Comparison of ENCODE assay signal across 9 cellular contexts in the genomic region with DNA sequence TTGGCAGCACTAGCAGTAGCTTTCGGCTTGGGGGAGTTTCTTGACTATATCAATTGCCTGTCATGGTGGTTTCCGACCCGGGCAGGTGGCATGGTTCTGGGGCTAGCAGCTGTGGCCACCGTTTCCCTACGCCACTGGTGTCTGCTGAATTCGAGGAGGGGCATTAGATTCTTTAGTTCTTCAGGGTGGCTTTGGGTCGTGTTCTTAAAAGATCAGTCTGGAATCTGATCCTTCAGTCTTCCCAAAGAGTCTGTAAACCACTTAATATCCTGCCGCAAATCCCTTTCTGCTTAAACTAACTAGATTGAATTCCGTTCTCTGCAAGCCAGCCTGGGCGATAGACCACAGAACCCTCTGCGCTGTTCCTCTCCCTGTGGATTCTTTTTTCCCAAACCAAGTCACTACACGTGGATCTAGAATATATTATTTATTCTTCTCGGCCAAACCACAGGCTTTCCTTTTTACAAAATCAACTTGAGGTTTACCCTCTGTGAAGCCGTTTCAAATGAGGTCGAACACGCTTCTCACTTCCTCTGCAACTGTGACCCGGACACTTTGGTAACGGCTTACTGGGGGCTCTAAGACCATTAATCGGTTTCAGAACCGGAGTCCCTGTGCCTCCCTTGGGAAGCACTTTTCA. TPM values are rescaled to one million over a fixed set of nuclear protein-coding genes. Genes with fewer than 3 reads are reported as not detected.
DNase-seq lines count a peak whose midpoint lies in the region; ATAC-seq, FAIRE-seq and TF ChIP-seq lines count a peak whose summit lies in the region.
"Had no signal": no experiment of that assay in that cellular context is flagged by ENCODE, and none has a peak within 500 bp of the region (broad histone marks: within the 10 kb centered on the region; RNA-seq: fewer than 3 reads in every experiment).

No MANE protein-coding gene starts in this region.

- FAIRE-seq in GM12891 (lab: Jason Lieb, UNC): peak; percentile 60
- no peak for FAIRE-seq in H54 (lab: Jason Lieb, UNC)
- FAIRE-seq: K562 had no signal

- H3K4me1 ChIP-seq in psoas muscle: no peaks in the 10 kb centered on the region

- no peaks in the 10 kb centered on the region for H3K36me3 ChIP-seq in psoas muscle (ENCODE audit: insufficient read depth in 1 of 2, low read depth in 1 of 2)

- DNase-seq in GM12891 (ENCODE audit: insufficient read length, low spot score) (no peak), NCI-H524 (lab: John Stamatoyannopoulos, UW) (peak; percentile 29 to 62), epithelial cell of esophagus (ENCODE audit: low read depth) (no peak), psoas muscle (no peak), OCI-M1 (lab: John Stamatoyannopoulos, UW) (no peak), H54 (ENCODE audit: insufficient read length, low spot score) (no peak)

- no peaks in the 10 kb centered on the region for H3K9me3 ChIP-seq in psoas muscle

- H3K4me3 ChIP-seq in epithelial cell of esophagus (ENCODE audit: low read length) (peak overlapping the region; percentile 65), psoas muscle (peak overlapping the region; percentile 82)
- H3K4me3 ChIP-seq: K562 had no signal

- intact Hi-C loops in psoas muscle (cut with DNase I): loop anchor here in 1 of 2 donors (2.0 kb wide), 1 partner anchor 30 kb away; no protein-coding TSS in a partner anchor

- peak; percentile 13 to 38 (median 24) for ATAC-seq in psoas muscle
- ATAC-seq in HG03039 (IDR thresholded peaks at IDR 0.05; ENCODE audit: unreplicated experiment): no peak
- no peak for ATAC-seq in GM19395 (IDR thresholded peaks at IDR 0.05; ENCODE audit: unreplicated experiment)
- ATAC-seq: K562 had no signal

- WGBS in psoas muscle, 3 donors: 16 to 30% (median 20%) methylated on average over 20 of the region's 20 CpGs

- no peak for TF ChIP-seq CTCF in epithelial cell of esophagus (IDR thresholded peaks at IDR 0.05; ENCODE audit: insufficient read depth, low read depth, low read length, missing control alignments)
- peak; percentile 3 for TF ChIP-seq CTCF in psoas muscle (IDR thresholded peaks at IDR 0.05)

- peaks cover 0 to 5% (median 0%) of the 10 kb centered on the region in 3 donors for H3K27me3 ChIP-seq in psoas muscle (ENCODE audit: insufficient read depth in 3 of 3, low read length in 2 of 3)

- TF ChIP-seq POLR2A in GM12891 (IDR thresholded peaks at IDR 0.05; ENCODE audit: low read depth, low read length) (no peak), H54 (IDR thresholded peaks at IDR 0.05; ENCODE audit: low read depth, low read length) (no peak)

- peak overlapping the region; percentile 71 for H3K27ac ChIP-seq in psoas muscle

TF ChIP-seq in GM12891, 5 proteins besides CTCF, POLR2A, EP300 and RAD21:
- TF ChIP-seq SPI1 (IDR thresholded peaks at IDR 0.05; ENCODE audit: low read depth, low read length) (peak; percentile 93), PAX5 (IDR thresholded peaks at IDR 0.05; ENCODE audit: insufficient read depth, low read length, severe bottlenecking) (no peak)

RNA-seq across cellular contexts. Expression of a gene that starts 55.4 kb away (rescaled TPM):
- 0.26 TPM for polyA plus RNA-seq in GM12891 (2012; ENCODE audit: low read depth, missing spikeins)
- total RNA-seq in psoas muscle: 1 to 10 TPM; 1.5 to 2.7 (median 2.0) TPM
- polyA plus RNA-seq in psoas muscle: 1 to 10 TPM in 2 of 3 donors, under 1 TPM in 1; 0.90 to 1.3 (median 1.1) TPM
- total RNA-seq: K562 had no signal
- polyA plus RNA-seq: K562 had no signal

Comparison
In these comparisons a context has a peak if more than half of its experiments do, and no peak if none do; other contexts are left out.
1. DNase-seq: peak in NCI-H524 (2 of 2); none in GM12891 (single experiment), epithelial cell of esophagus (single experiment), psoas muscle (0 of 2), OCI-M1 (single experiment) and H54 (single experiment).
2. ATAC-seq: peak in psoas muscle (4 of 4); none in HG03039 (single experiment) and GM19395 (single experiment).